8 cellular contexts compared by ENCODE assay signal in the genomic region with DNA sequence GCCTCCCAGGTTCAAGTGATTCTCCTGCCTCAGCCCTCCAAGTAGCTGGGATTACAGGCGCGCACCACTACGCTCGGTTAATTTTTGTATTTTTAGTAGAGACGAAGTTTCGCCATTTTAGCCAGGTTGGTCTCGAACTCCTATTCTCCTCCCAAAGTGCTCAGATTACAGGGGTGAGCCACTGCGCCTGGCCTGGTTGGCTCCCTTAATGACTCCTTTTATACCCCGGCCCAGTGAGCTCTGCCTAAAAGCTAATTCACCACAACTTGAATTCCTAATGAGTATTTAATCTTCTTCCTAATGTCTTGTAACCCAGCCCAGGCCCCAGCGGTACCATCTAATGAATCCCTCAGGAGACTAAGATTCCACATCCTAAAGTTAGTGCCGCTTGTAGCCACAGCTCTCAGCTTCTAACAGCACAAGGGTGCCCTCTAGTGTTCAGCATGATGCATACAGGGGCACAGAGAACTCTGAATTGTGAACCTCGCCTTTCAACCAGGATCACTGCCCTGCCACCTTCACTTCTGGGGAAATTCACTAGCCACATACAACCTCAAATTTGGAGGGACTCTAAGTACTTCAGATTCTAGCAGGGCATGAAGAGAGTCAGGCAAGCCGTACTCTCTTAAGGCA.
DNase-seq lines count a peak whose midpoint lies in the region; ATAC-seq, FAIRE-seq and TF ChIP-seq lines count a peak whose summit lies in the region.

No MANE protein-coding gene starts in this region.

- TF ChIP-seq POLR2A in erythroblast (IDR thresholded peaks at IDR 0.05; ENCODE audit: low read length), result no peak

- CTCF ChIA-PET in CD4-positive, alpha-beta memory T cell (lab: Charles Lee; ENCODE audit: partially characterized antibody), result interaction anchor here (0.7 to 0.9 kb wide), 5 partner anchors 9 to 660 kb away, joined by 3 to 4 read pairs (median 3); no protein-coding TSS in a partner anchor

- peak; percentile 37 to 48 (median 43) for DNase-seq in CD4-positive, alpha-beta memory T cell
- DNase-seq in NCI-H526 (lab: John Stamatoyannopoulos, UW), result peak; percentile 2 to 61
- DNase-seq in activated CD8-positive, alpha-beta memory T cell treated with anti-CD3 and anti-CD28 coated beads for 1 hour (ENCODE audit: extremely low read depth in 1 of 2, low read depth in 1 of 2), result peak; percentile 5 to 10
- DNase-seq in erythroblast (lab: John Stamatoyannopoulos, UW), result peak; percentile 24 to 68
- no peak for DNase-seq in natural killer cell
- DNase-seq in urothelium cell line (ENCODE audit: low spot score), result peak; percentile 17

- ATAC-seq in GM18907 (IDR thresholded peaks at IDR 0.05; ENCODE audit: unreplicated experiment) (peak; percentile 91), HG03175 (IDR thresholded peaks at IDR 0.05; ENCODE audit: unreplicated experiment) (peak; percentile 90), natural killer cell (peak in 2 of 3 donors; percentile 40 to 92)

- H3K36me3 Mint-ChIP-seq in CD4-positive, alpha-beta memory T cell, result no peaks in the 10 kb centered on the region
- no peaks in the 10 kb centered on the region for H3K36me3 Mint-ChIP-seq in natural killer cell

- no peak for FAIRE-seq in urothelium cell line (lab: Jason Lieb, UNC)

- no peak overlapping the region for H3K4me3 ChIP-seq in CD4-positive, alpha-beta memory T cell (ENCODE audit: low read length in 2 of 2)

- TF ChIP-seq CTCF in natural killer cell (IDR thresholded peaks at IDR 0.05), result peak; percentile 54

- intact Hi-C loops in CD4-positive, alpha-beta memory T cell (cut with micrococcal nuclease), result loop anchor here (5.0 kb wide), 1 partner anchor 371 kb away; no protein-coding TSS in a partner anchor
- intact Hi-C loops in natural killer cell (cut with micrococcal nuclease), result no loop called here

- no peaks in the 10 kb centered on the region for H3K9me3 Mint-ChIP-seq in CD4-positive, alpha-beta memory T cell
- H3K9me3 Mint-ChIP-seq in natural killer cell, result no peaks in the 10 kb centered on the region

- H3K4me3 Mint-ChIP-seq in CD4-positive, alpha-beta memory T cell, result no peak overlapping the region
- H3K4me3 Mint-ChIP-seq in natural killer cell, result no peak overlapping the region

- H3K36me3 ChIP-seq in CD4-positive, alpha-beta memory T cell (ENCODE audit: insufficient read depth, low read length), result no peaks in the 10 kb centered on the region

- H3K9me3 ChIP-seq in CD4-positive, alpha-beta memory T cell (ENCODE audit: control insufficient read depth in 1 of 2, low read length in 2 of 2), result no peaks in the 10 kb centered on the region

- no peak overlapping the region for H3K27ac Mint-ChIP-seq in CD4-positive, alpha-beta memory T cell
- H3K27ac Mint-ChIP-seq in natural killer cell, result no peak overlapping the region

- POLR2A ChIA-PET in CD4-positive, alpha-beta memory T cell (lab: Charles Lee; ENCODE audit: partially characterized antibody), result no interaction called here

- H3K4me1 Mint-ChIP-seq in CD4-positive, alpha-beta memory T cell, result no peaks in the 10 kb centered on the region
- H3K4me1 Mint-ChIP-seq in natural killer cell, result no peaks in the 10 kb centered on the region

- H3K4me1 ChIP-seq in CD4-positive, alpha-beta memory T cell (ENCODE audit: insufficient read depth, low read length), result no peaks in the 10 kb centered on the region

- peaks cover 0 to under 1% of the 10 kb centered on the region in 2 donors for H3K27me3 Mint-ChIP-seq in CD4-positive, alpha-beta memory T cell
- peaks cover 0 to 17% of the 10 kb centered on the region in 2 donors for H3K27me3 Mint-ChIP-seq in natural killer cell (ENCODE audit: low read depth in 2 of 2)

- no peaks in the 10 kb centered on the region for H3K27me3 ChIP-seq in CD4-positive, alpha-beta memory T cell (ENCODE audit: insufficient read depth, low read length)

- H3K27ac ChIP-seq in CD4-positive, alpha-beta memory T cell (ENCODE audit: low read depth, low read length), result no peak overlapping the region
